Comparison of ENCODE assay signal across 9 cellular contexts in genomic region chr1:155932085-155932484, GRCh38. TPM values are rescaled to one million over a fixed set of nuclear protein-coding genes. Genes with fewer than 3 reads are reported as not detected.
DNase-seq lines count a peak whose midpoint lies in the region; ATAC-seq and TF ChIP-seq lines count a peak whose summit lies in the region.
"Had no signal": no experiment of that assay in that cellular context is flagged by ENCODE, and none has a peak within 500 bp of the region (broad histone marks: within the 10 kb centered on the region; RNA-seq: fewer than 3 reads in every experiment).

No MANE protein-coding gene starts in this region.

- H3K27me3 Mint-ChIP-seq in HFFc6 (ENCODE audit: insufficient read depth), result no peaks in the 10 kb centered on the region; the same call in 1 of the 2 replicates
- H3K27me3 Mint-ChIP-seq in activated naive CD8-positive, alpha-beta T cell treated with anti-CD3 and anti-CD28 coated beads, Interleukin-2, amount 50 U/mL, for 24 hours, result no peaks in the 10 kb centered on the region

- DNase-seq in AG04450 (ENCODE audit: low read depth, low spot score) (no peak), HFFc6 (no peak), islet precursor cell (peak; percentile 56), midbrain (lab: John Stamatoyannopoulos, UW) (no peak), HPDE6-E6E7 (ENCODE audit: extremely low spot score) (no peak), DMS53 treated with DMSO at 0.1 percent for 48 hours (lab: John Stamatoyannopoulos, UW; ENCODE audit: unreplicated experiment) (no peak)
- no peak for DNase-seq in activated naive CD8-positive, alpha-beta T cell treated with anti-CD3 and anti-CD28 coated beads, Interleukin-2, amount 50 U/mL, for 24 hours
- DNase-seq in stimulated activated CD4-positive, alpha-beta T cell treated with anti-CD3 and anti-CD28 coated beads, Interleukin-4, amount 100 ng/mL, for 24 hours, result no peak

- H3K36me3 Mint-ChIP-seq in HFFc6 (ENCODE audit: low read depth), result peaks cover 37% of the 10 kb centered on the region
- peaks cover 48% of the 10 kb centered on the region for H3K36me3 Mint-ChIP-seq in activated naive CD8-positive, alpha-beta T cell treated with anti-CD3 and anti-CD28 coated beads, Interleukin-2, amount 50 U/mL, for 24 hours (ENCODE audit: low read depth)

- no peaks in the 10 kb centered on the region for H3K9me3 Mint-ChIP-seq in HFFc6
- H3K9me3 Mint-ChIP-seq in activated naive CD8-positive, alpha-beta T cell treated with anti-CD3 and anti-CD28 coated beads, Interleukin-2, amount 50 U/mL, for 24 hours, result no peaks in the 10 kb centered on the region

- H3K4me3 Mint-ChIP-seq in HFFc6, result no peak overlapping the region
- H3K4me3 Mint-ChIP-seq in activated naive CD8-positive, alpha-beta T cell treated with anti-CD3 and anti-CD28 coated beads, Interleukin-2, amount 50 U/mL, for 24 hours, result no peak overlapping the region

- H3K27ac Mint-ChIP-seq in HFFc6, result peak overlapping the region; percentile 75
- H3K27ac Mint-ChIP-seq in activated naive CD8-positive, alpha-beta T cell treated with anti-CD3 and anti-CD28 coated beads, Interleukin-2, amount 50 U/mL, for 24 hours, result peak overlapping the region; percentile 74

- no peak for TF ChIP-seq CTCF in AG04450 (IDR thresholded peaks at IDR 0.05; ENCODE audit: low read depth, low read length)
- no peak for TF ChIP-seq CTCF in HFFc6 (IDR thresholded peaks at IDR 0.05)

- CTCF ChIA-PET in AG04450 (lab: Charles Lee), result interaction anchor here (1.1 to 2.5 kb wide), 4 partner anchors 58 to 682 kb away, joined by 3 to 12 read pairs (median 4); no protein-coding TSS in a partner anchor

- H3K27me3 ChIP-seq in AG04450 (ENCODE audit: control insufficient read depth, insufficient read depth, low read length), result no peaks in the 10 kb centered on the region

- ATAC-seq in activated naive CD8-positive, alpha-beta T cell treated with anti-CD3 and anti-CD28 coated beads, Interleukin-2, amount 50 U/mL, for 24 hours, result no peak

- H3K9me3 ChIP-seq in AG04450 (ENCODE audit: control insufficient read depth, insufficient read depth, low read length), result no peaks in the 10 kb centered on the region; the same call in 1 of the 2 replicates

- H3K27ac ChIP-seq in AG04450 (ENCODE audit: low read depth, low read length), result no peak overlapping the region

- H3K4me1 Mint-ChIP-seq in HFFc6 (ENCODE audit: low read depth), result peaks cover 42% of the 10 kb centered on the region
- peaks cover 45% of the 10 kb centered on the region for H3K4me1 Mint-ChIP-seq in activated naive CD8-positive, alpha-beta T cell treated with anti-CD3 and anti-CD28 coated beads, Interleukin-2, amount 50 U/mL, for 24 hours

- H3K4me3 ChIP-seq in AG04450 (ENCODE audit: low read depth, low read length), result peak overlapping the region; percentile 43

- POLR2A ChIA-PET in AG04450 (lab: Yijun Ruan, JAX), result no interaction called here

RNA-seq across cellular contexts. Expression of gene KHDC4, which starts 2.1 kb away (rescaled TPM):
- 34.9 and 39.0 TPM in 2 replicates for polyA plus RNA-seq in AG04450 (2011; rRNA removed)
- 47.4 and 53.0 TPM in 2 replicates for polyA minus RNA-seq in AG04450 (2011; rRNA and poly(A)+ RNA removed)
- 10 to 100 TPM; 22.6 to 26.1 (median 23.5) TPM for total RNA-seq in HFFc6 (2021; fragmentation: NEBNext Ultra II Directional; extraction: Animal tissue kit (Norgen Biotek cat#: 25700))

RNA-seq across cellular contexts. Expression of gene RXFP4, which starts 9.4 kb away (rescaled TPM):
- not detected in 2 replicates for polyA plus RNA-seq in AG04450 (2011; rRNA removed)
- polyA minus RNA-seq in AG04450 (2011; rRNA and poly(A)+ RNA removed), result not detected in 2 replicates
- total RNA-seq in HFFc6 (2021; fragmentation: NEBNext Ultra II Directional; extraction: Animal tissue kit (Norgen Biotek cat#: 25700)), result not detected
- total RNA-seq: SK-MEL-5 had no signal

RNA-seq across cellular contexts. Expression of gene RIT1, which starts 20.9 kb away (rescaled TPM):
- 56.4 and 65.2 TPM in 2 replicates for polyA plus RNA-seq in AG04450 (2011; rRNA removed)
- polyA minus RNA-seq in AG04450 (2011; rRNA and poly(A)+ RNA removed), result 61.1 and 69.2 TPM in 2 replicates
- 10 to 100 TPM; 26.1 to 35.4 (median 32.1) TPM for total RNA-seq in HFFc6 (2021; fragmentation: NEBNext Ultra II Directional; extraction: Animal tissue kit (Norgen Biotek cat#: 25700))

RNA-seq across cellular contexts. Expression of gene ARHGEF2, which starts 46.3 kb away (rescaled TPM):
- 121 and 128 TPM in 2 replicates for polyA plus RNA-seq in AG04450 (2011; rRNA removed)
- 142 and 172 TPM in 2 replicates for polyA minus RNA-seq in AG04450 (2011; rRNA and poly(A)+ RNA removed)
- 10 to 100 TPM; 82.0 to 94.6 (median 83.9) TPM for total RNA-seq in HFFc6 (2021; fragmentation: NEBNext Ultra II Directional; extraction: Animal tissue kit (Norgen Biotek cat#: 25700))
